Comparison of ENCODE assay signal across 1 cellular context in genomic region chr5:177233802-177234201, GRCh38.
TF ChIP-seq lines count a peak whose summit lies in the region.

No MANE protein-coding gene starts in this region.

TF ChIP-seq in WTC11, 78 proteins besides CTCF, POLR2A, EP300 and RAD21 (continued from another document):
- TF ChIP-seq AFF4 (CRISPR knock-in tag; IDR thresholded peaks at IDR 0.05; ENCODE audit: borderline replicate concordance) = no peak
- no peak for TF ChIP-seq ATF1 (CRISPR knock-in tag; IDR thresholded peaks at IDR 0.05)
- TF ChIP-seq MYBL2 (CRISPR knock-in tag; IDR thresholded peaks at IDR 0.05) = no peak
- TF ChIP-seq ZNF317 (CRISPR knock-in tag; IDR thresholded peaks at IDR 0.05; ENCODE audit: borderline replicate concordance, low read depth) = no peak
- TF ChIP-seq ARID4B (CRISPR knock-in tag; IDR thresholded peaks at IDR 0.05; ENCODE audit: borderline replicate concordance) = no peak
- no peak for TF ChIP-seq ZNF671 (CRISPR knock-in tag; IDR thresholded peaks at IDR 0.05)
- TF ChIP-seq MLX (CRISPR knock-in tag; IDR thresholded peaks at IDR 0.05) = no peak
- TF ChIP-seq SMAD4 (CRISPR knock-in tag; IDR thresholded peaks at IDR 0.05) = no peak
- TF ChIP-seq PRDM15 (CRISPR knock-in tag; IDR thresholded peaks at IDR 0.05) = no peak
- no peak for TF ChIP-seq JAZF1 (CRISPR knock-in tag; IDR thresholded peaks at IDR 0.05)
- TF ChIP-seq E2F1 (CRISPR knock-in tag; IDR thresholded peaks at IDR 0.05) = no peak
- no peak for TF ChIP-seq ZNF396 (CRISPR knock-in tag; IDR thresholded peaks at IDR 0.05; ENCODE audit: borderline replicate concordance)
- no peak for TF ChIP-seq KAT7 (CRISPR knock-in tag; IDR thresholded peaks at IDR 0.05; ENCODE audit: borderline replicate concordance)
